ENCODE assay signal across 1 cellular context in genomic region chr10:46020344-46020656, GRCh38.
TF ChIP-seq lines count a peak whose summit lies in the region.

No MANE protein-coding gene starts in this region.

TF ChIP-seq in GM23338, 12 proteins besides CTCF, POLR2A, EP300 and RAD21 (continued from another document):
- TF ChIP-seq ZNF462 (CRISPR knock-in tag; IDR thresholded peaks at IDR 0.05) (no peak), EZH2 (IDR thresholded peaks at IDR 0.05; ENCODE audit: low read depth, unreplicated experiment) (no peak), POLR2AphosphoS5 (IDR thresholded peaks at IDR 0.05; ENCODE audit: low read depth) (no peak), ZNF331 (CRISPR knock-in tag; IDR thresholded peaks at IDR 0.05; ENCODE audit: low read depth) (no peak), JUNB (IDR thresholded peaks at IDR 0.05; ENCODE audit: unreplicated experiment) (no peak), CREB1 (CRISPR knock-in tag; IDR thresholded peaks at IDR 0.05; ENCODE audit: low read depth) (no peak), ZNF114 (CRISPR knock-in tag; IDR thresholded peaks at IDR 0.05) (no peak), EZH2phosphoT487 (IDR thresholded peaks at IDR 0.05; ENCODE audit: unreplicated experiment) (no peak), NANOG (IDR thresholded peaks at IDR 0.05; ENCODE audit: borderline replicate concordance) (no peak), ETS1 (IDR thresholded peaks at IDR 0.05) (no peak)
